ENCODE assay signal across 8 cellular contexts in the genomic region with DNA sequence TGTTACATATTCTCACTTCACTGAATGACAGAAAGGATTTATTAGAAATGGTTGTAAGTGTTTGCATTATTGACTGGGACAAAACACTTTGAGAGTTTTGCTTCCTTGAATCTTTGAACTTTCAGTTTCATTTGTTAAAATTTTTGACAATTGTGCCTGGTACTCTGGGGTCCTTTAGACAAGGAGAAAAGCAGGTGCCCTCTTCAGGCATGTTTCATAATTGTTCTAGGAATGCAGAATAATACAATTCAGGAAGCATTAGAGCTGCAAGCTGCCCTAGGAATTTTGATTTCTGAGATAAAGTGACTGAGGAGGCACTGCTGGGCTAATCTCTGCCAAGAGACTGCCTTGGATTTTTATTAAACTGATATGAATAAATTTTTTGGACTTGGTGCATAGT. TPM values are rescaled to one million over a fixed set of nuclear protein-coding genes. Genes with fewer than 3 reads are reported as not detected.
DNase-seq lines count a peak whose midpoint lies in the region; ATAC-seq and TF ChIP-seq lines count a peak whose summit lies in the region.

No MANE protein-coding gene starts in this region.

- H3K36me3 ChIP-seq in A673 (ENCODE audit: insufficient read depth, low read length, poor library complexity, severe bottlenecking): peaks cover 61% of the 10 kb centered on the region

- no TSS peak for BruUV-seq in A673 (replicated peaks; lab: Mats Ljungman, UMichigan)

- H3K27me3 ChIP-seq in A673 (replicated peaks; ENCODE audit: insufficient read depth, low read depth, low read length, poor library complexity): no peaks in the 10 kb centered on the region
- no peaks in the 10 kb centered on the region for H3K27me3 ChIP-seq in foreskin keratinocyte

- H3K27ac ChIP-seq in A673 (ENCODE audit: low read depth, low read length, poor library complexity, severe bottlenecking) (peak overlapping the region; percentile 57), foreskin keratinocyte (no peak overlapping the region)

- DNase-seq in A673 (ENCODE audit: low spot score) (peak; percentile 83), GM13977 (ENCODE audit: low spot score) (peak; percentile 12), SW 1271 (lab: John Stamatoyannopoulos, UW) (peak; percentile 23 to 59), foreskin keratinocyte (no peak), retinal pigment epithelial cell (ENCODE audit: low read depth) (peak; percentile 48), DMS79 (lab: John Stamatoyannopoulos, UW) (no peak), COLO668 (lab: John Stamatoyannopoulos, UW; ENCODE audit: unreplicated experiment) (no peak)
- no peak for DNase-seq in NK-92 treated with Interleukin-12 subunit alpha and Interleukin-12 subunit beta, amount 100 ng/mL, for 24 hours (lab: John Stamatoyannopoulos, UW)

- intact Hi-C loops in A673 (cut with micrococcal nuclease; ENCODE audit: unreplicated experiment): loop anchor here (2.0 to 10.0 kb wide), 3 partner anchors 56 to 111 kb away; a partner anchor contains a TSS

- CTCF ChIA-PET in A673 (lab: Charles Lee): interaction anchor here (1.0 kb wide), 1 partner anchor 88 kb away, joined by 11 read pairs; no protein-coding TSS in a partner anchor

- in situ Hi-C loops in GM13977 (cut with MboI; ENCODE audit: low pct_unique_long_range_greater_than_20kb, low sequenced_read_pairs, unreplicated experiment): no loop called here

- H3K9me3 ChIP-seq in A673 (ENCODE audit: low read depth, low read length, poor library complexity, severe bottlenecking): no peaks in the 10 kb centered on the region

- TF ChIP-seq CTCF in A673 (conservative IDR thresholded peaks at IDR 0.05; ENCODE audit: low read depth, low read length) (peak; percentile 70), GM13977 (IDR thresholded peaks at IDR 0.05; ENCODE audit: extremely low read depth, insufficient read depth, missing control alignments) (no peak), foreskin keratinocyte (conservative IDR thresholded peaks at IDR 0.05) (peak; percentile 69), retinal pigment epithelial cell (conservative IDR thresholded peaks at IDR 0.05; ENCODE audit: low read depth, low read length) (peak; percentile 71)

- peak; percentile 58 for ATAC-seq in foreskin keratinocyte

- no peak overlapping the region for H3K4me3 ChIP-seq in A673 (ENCODE audit: low read depth, low read length, poor library complexity, severe bottlenecking)
- H3K4me3 ChIP-seq in retinal pigment epithelial cell (ENCODE audit: low read length): no peak overlapping the region

- H3K4me1 ChIP-seq in A673 (ENCODE audit: insufficient read depth, low read length, poor library complexity, severe bottlenecking): peaks cover 26% of the 10 kb centered on the region
- H3K4me1 ChIP-seq in foreskin keratinocyte: peaks cover 14% of the 10 kb centered on the region

- POLR2A ChIA-PET in A673 (lab: Charles Lee; ENCODE audit: low non-redundant PET): no interaction called here

RNA-seq across cellular contexts. Expression of a gene that starts 49.7 kb away (rescaled TPM):
- total RNA-seq in A673 (2021): 108 and 125 TPM in 2 replicates
- total RNA-seq in foreskin keratinocyte: 70.0 and 75.8 TPM in 2 replicates
- polyA plus RNA-seq in foreskin keratinocyte: 26.4 and 32.2 TPM in 2 replicates

RNA-seq across cellular contexts. Expression of a gene that starts 59.0 kb away (rescaled TPM):
- 146 and 174 TPM in 2 replicates for total RNA-seq in A673 (2021)
- 53.5 and 58.9 TPM in 2 replicates for total RNA-seq in foreskin keratinocyte
- 25.1 and 29.0 TPM in 2 replicates for polyA plus RNA-seq in foreskin keratinocyte

Comparison
In these comparisons a context has a peak if more than half of its experiments do, and no peak if none do; other contexts are left out.
1. DNase-seq: peak in A673 (single experiment), GM13977 (single experiment), SW 1271 (2 of 2) and retinal pigment epithelial cell (single experiment); none in foreskin keratinocyte (0 of 2), DMS79 (single experiment), COLO668 (single experiment) and NK-92 treated with Interleukin-12 subunit alpha and Interleukin-12 subunit beta, amount 100 ng/mL, for 24 hours (single experiment).